16 cellular contexts compared by ENCODE assay signal in the genomic region with DNA sequence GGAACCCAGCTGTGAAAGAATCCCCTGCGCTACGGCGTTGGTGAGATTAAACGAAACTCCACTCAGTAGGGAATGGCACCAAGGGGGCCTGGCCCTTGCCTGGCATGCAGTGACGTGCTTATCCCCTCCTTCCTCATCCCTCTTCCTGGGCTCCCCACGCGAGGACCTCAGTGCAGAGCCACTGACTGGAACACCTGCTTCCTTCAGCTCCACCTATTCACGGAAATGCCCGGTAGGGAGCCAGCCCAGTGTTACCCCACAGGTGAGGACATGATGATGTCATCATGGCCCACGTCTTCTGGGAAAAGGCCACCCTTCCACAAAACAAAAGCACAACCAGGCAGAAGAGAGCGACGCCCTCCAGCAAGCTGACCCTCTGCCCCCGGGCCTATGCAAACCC. TPM values are rescaled to one million over a fixed set of nuclear protein-coding genes. Genes with fewer than 3 reads are reported as not detected.
DNase-seq lines count a peak whose midpoint lies in the region; ATAC-seq and TF ChIP-seq lines count a peak whose summit lies in the region.
"Had no signal": no experiment of that assay in that cellular context is flagged by ENCODE, and none has a peak within 500 bp of the region (broad histone marks: within the 10 kb centered on the region; RNA-seq: fewer than 3 reads in every experiment).

No MANE protein-coding gene starts in this region.

- intact Hi-C loops in heart right ventricle (cut with DNase I) (loop anchor here in 4 of 10 donors (5.0 kb wide), 2 partner anchors 35 to 40 kb away; a partner anchor contains a TSS), cardiac septum (cut with DNase I) (loop anchor here (5.0 kb wide), 1 partner anchor 40 kb away; a partner anchor contains a TSS), body of pancreas (cut with DNase I) (no loop called here), mucosa of descending colon (cut with DNase I, micrococcal nuclease) (no loop called here), aorta (cut with DNase I) (loop anchor here (5.0 kb wide), 1 partner anchor 65 kb away; no protein-coding TSS in a partner anchor), left lung (cut with DNase I) (loop anchor here in 1 of 2 donors (10.0 kb wide), 1 partner anchor 63 kb away; no protein-coding TSS in a partner anchor)

- H3K9me3 ChIP-seq in heart right ventricle (no peaks in the 10 kb centered on the region), body of pancreas (no peaks in the 10 kb centered on the region), mucosa of descending colon (no peaks in the 10 kb centered on the region), aorta (ENCODE audit: control insufficient read depth, low read length) (no peaks in the 10 kb centered on the region), left lung (no peaks in the 10 kb centered on the region)
- H3K9me3 ChIP-seq: upper lobe of right lung had no signal

- H3K27me3 ChIP-seq in heart right ventricle: no peaks in the 10 kb centered on the region
- no peaks in the 10 kb centered on the region for H3K27me3 ChIP-seq in body of pancreas
- H3K27me3 ChIP-seq in aorta (ENCODE audit: control insufficient read depth in 1 of 2, insufficient read depth in 2 of 2, low read length in 1 of 2): no peaks in the 10 kb centered on the region
- H3K27me3 ChIP-seq in left lung: no peaks in the 10 kb centered on the region
- H3K27me3 ChIP-seq: dorsolateral prefrontal cortex, upper lobe of right lung had no signal

- H3K36me3 ChIP-seq in heart right ventricle (no peaks in the 10 kb centered on the region), body of pancreas (replicated peaks in 1 of 2; ENCODE audit: insufficient read depth in 1 of 2, low read depth in 2 of 2) (no peaks in the 10 kb centered on the region), mucosa of descending colon (ENCODE audit: low read depth) (no peaks in the 10 kb centered on the region), aorta (ENCODE audit: control insufficient read depth in 1 of 2, insufficient read depth in 2 of 2, low read length in 1 of 2) (no peaks in the 10 kb centered on the region), left lung (no peaks in the 10 kb centered on the region)
- H3K36me3 ChIP-seq: upper lobe of right lung had no signal

- WGBS in heart right ventricle, 2 donors: 88 to 92% methylated on average over 13 of the region's 13 CpGs
- 54 to 67% methylated on average over 13 of the region's 13 CpGs for WGBS in body of pancreas, 2 donors
- 89 to 90% methylated on average over 13 of the region's 13 CpGs for WGBS in aorta, 2 donors

- H3K4me1 ChIP-seq in heart right ventricle (peaks cover 25 to 71% (median 58%) of the 10 kb centered on the region in 9 donors), body of pancreas (peaks cover 91% of the 10 kb centered on the region), mucosa of descending colon (ENCODE audit: low read depth) (peaks cover 34% of the 10 kb centered on the region), aorta (ENCODE audit: control insufficient read depth in 1 of 2, insufficient read depth in 2 of 2, low read length in 2 of 2) (no peaks in the 10 kb centered on the region), left lung (peaks cover 11 to 35% of the 10 kb centered on the region in 2 donors)

- H3K4me3 ChIP-seq in heart right ventricle (no peak overlapping the region), body of pancreas (no peak overlapping the region), mucosa of descending colon (no peak overlapping the region), aorta (ENCODE audit: low read length in 2 of 2) (no peak overlapping the region), left lung (no peak overlapping the region)
- H3K4me3 ChIP-seq: dorsolateral prefrontal cortex, upper lobe of right lung had no signal

- H3K27ac ChIP-seq in heart right ventricle (peak overlapping the region in 6 of 10 donors; percentile 30 to 53 (median 43)), body of pancreas (peak overlapping the region; percentile 65 to 91 (median 88)), aorta (ENCODE audit: low read depth in 1 of 2, low read length in 2 of 2) (no peak overlapping the region), left lung (no peak overlapping the region)
- H3K27ac ChIP-seq: upper lobe of right lung had no signal

- peak in 1 of 3 donors; percentile 36 for TF ChIP-seq POLR2A in body of pancreas (IDR thresholded peaks at IDR 0.05)
- no peak for TF ChIP-seq POLR2A in erythroblast (IDR thresholded peaks at IDR 0.05; ENCODE audit: low read length)

- ATAC-seq in heart right ventricle: no peak
- ATAC-seq in body of pancreas: peak; percentile 48
- peak; percentile 11 for ATAC-seq in mucosa of descending colon
- ATAC-seq in aorta (ENCODE audit: low FRiP score): no peak
- ATAC-seq in left lung: no peak
- ATAC-seq: T-cell had no signal

- DNase-seq in heart right ventricle: no peak
- no peak for DNase-seq in cardiac septum (ENCODE audit: low spot score)
- DNase-seq in body of pancreas: peak; percentile 56 to 76 (median 61)
- DNase-seq in mucosa of descending colon: peak in 1 of 3 donors; percentile 46
- no peak for DNase-seq in erythroblast (lab: John Stamatoyannopoulos, UW)
- no peak for DNase-seq in aorta
- DNase-seq in mesenteric fat pad (ENCODE audit: low spot score): no peak
- DNase-seq in left lung: no peak
- DNase-seq: activated gamma-delta T cell treated with Interleukin-2 at 50 U/mL for 16 hours, AML-193, H9, MV-4-11, NCI-H526, T-cell, upper lobe of right lung had no signal

- TF ChIP-seq CTCF in heart right ventricle (IDR thresholded peaks at IDR 0.05) (no peak), body of pancreas (IDR thresholded peaks at IDR 0.05) (no peak), mucosa of descending colon (IDR thresholded peaks at IDR 0.05) (no peak), left lung (IDR thresholded peaks at IDR 0.05) (no peak)

RNA-seq across cellular contexts. Expression of a gene that starts 42.2 kb away (rescaled TPM):
- total RNA-seq in heart right ventricle: 10 to 100 TPM; 28.7 to 50.2 (median 32.1) TPM
- 10 to 100 TPM in 1 of 2 donors, 1 to 10 TPM in 1; 9.0 to 23.8 TPM for polyA plus RNA-seq in heart right ventricle
- 21.4 TPM for total RNA-seq in cardiac septum
- 10 to 100 TPM in 1 of 2 donors, 1 to 10 TPM in 1; 8.9 to 10.1 TPM for total RNA-seq in body of pancreas
- 100 to 1,000 TPM in 1 of 3 donors, 10 to 100 TPM in 2; 66.2 to 102 (median 66.2) TPM for total RNA-seq in mucosa of descending colon
- total RNA-seq in aorta: 1 to 10 TPM; 6.4 to 7.6 TPM
- polyA plus RNA-seq in aorta: 1 to 10 TPM; 1.2 to 8.1 TPM
- total RNA-seq in mesenteric fat pad: 5.2 TPM
- total RNA-seq in left lung: 10 to 100 TPM; 16.4 to 19.0 TPM

Comparison
In these comparisons a context has a peak if more than half of its experiments do, and no peak if none do; other contexts are left out.
1. ATAC-seq: peak in body of pancreas (single experiment) and mucosa of descending colon (single experiment); none in heart right ventricle (0 of 8), aorta (single experiment) and left lung (single experiment).
2. DNase-seq: peak in body of pancreas (4 of 4); none in heart right ventricle (0 of 2), cardiac septum (single experiment), erythroblast (0 of 2), aorta (0 of 2), mesenteric fat pad (single experiment) and left lung (0 of 2).
3. H3K27ac ChIP-seq: peak in heart right ventricle (6 of 10) and body of pancreas (4 of 4); none in aorta (0 of 2) and left lung (0 of 2).
4. intact Hi-C loops: an anchor here in cardiac septum (5.0 kb wide) and aorta (5.0 kb wide); none called in body of pancreas and mucosa of descending colon.